ENCODE assay signal across 18 cellular contexts in the genomic region with DNA sequence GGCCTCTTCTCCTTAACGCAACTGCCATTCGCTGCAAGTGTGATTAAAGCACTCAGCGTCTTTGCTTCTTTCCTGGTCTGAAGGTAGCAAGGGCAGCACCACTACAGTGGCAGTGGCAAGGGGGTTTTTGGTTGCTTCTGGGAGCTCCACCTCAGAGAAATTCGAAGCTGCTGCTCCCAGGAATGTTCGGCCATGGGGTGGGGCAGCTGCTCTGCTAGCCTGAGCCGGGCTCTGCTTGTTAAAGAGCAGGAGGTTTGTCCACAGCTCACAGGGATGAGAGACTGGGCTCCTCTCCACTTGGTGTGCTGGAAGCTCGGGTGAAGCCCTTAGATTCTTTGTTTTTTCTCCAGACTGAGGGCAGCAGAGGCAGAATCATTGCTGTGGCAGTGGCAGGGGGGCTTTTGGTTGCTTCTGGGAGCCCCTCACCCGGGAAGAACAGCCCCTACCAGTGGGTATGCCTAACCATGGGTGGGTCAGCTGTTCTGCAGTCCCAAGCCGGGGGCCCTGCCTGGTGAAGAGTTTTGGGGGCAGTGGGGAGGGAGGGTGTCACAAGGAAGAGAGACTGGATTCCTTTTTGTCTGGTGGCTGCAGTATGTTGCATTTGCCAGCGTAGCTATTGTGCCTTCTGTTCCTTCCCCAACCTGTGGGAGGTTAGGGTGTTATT.
DNase-seq lines count a peak whose midpoint lies in the region; ATAC-seq and TF ChIP-seq lines count a peak whose summit lies in the region.
"Had no signal": no experiment of that assay in that cellular context is flagged by ENCODE, and none has a peak within 500 bp of the region (broad histone marks: within the 10 kb centered on the region; RNA-seq: fewer than 3 reads in every experiment).

No MANE protein-coding gene starts in this region.

- no peaks in the 10 kb centered on the region for H3K4me1 ChIP-seq in naive thymus-derived CD4-positive, alpha-beta T cell (ENCODE audit: control insufficient read depth in 2 of 2, insufficient read depth in 2 of 2, low read length in 2 of 2)
- H3K4me1 ChIP-seq: body of pancreas, pancreas, Peyer's patch, vagina had no signal

- intact Hi-C loops in activated T-helper 2 cell treated with anti-CD3 and anti-CD28 coated beads, Interferon-gamma antibody, Interleukin-2, Interleukin-4, amounts not matched to agents 10 μg/mL and 5 μg/mL and 100 μg/mL, durations not matched to agents 14 hours and 24 hours and 36 hours (cut with micrococcal nuclease): no loop called here
- intact Hi-C loops in left cardiac atrium (cut with DNase I): no loop called here
- intact Hi-C loops in naive thymus-derived CD4-positive, alpha-beta T cell (cut with micrococcal nuclease): no loop called here

- H3K27ac Mint-ChIP-seq in activated T-helper 2 cell treated with anti-CD3 and anti-CD28 coated beads, Interferon-gamma antibody, Interleukin-2, Interleukin-4, amounts not matched to agents 10 μg/mL and 5 μg/mL and 100 μg/mL, durations not matched to agents 14 hours and 24 hours and 36 hours: peak overlapping the region; percentile 7
- H3K27ac Mint-ChIP-seq in naive thymus-derived CD4-positive, alpha-beta T cell: no peak overlapping the region
- no peak overlapping the region for H3K27ac Mint-ChIP-seq in effector memory CD8-positive, alpha-beta T cell

- peak; percentile 76 to 92 for ATAC-seq in left cardiac atrium
- peak; percentile 11 for ATAC-seq in omental fat pad (ENCODE audit: low FRiP score)
- no peak for ATAC-seq in GM21526 (IDR thresholded peaks at IDR 0.05; ENCODE audit: low FRiP score, unreplicated experiment)
- no peak for ATAC-seq in HG02852 (IDR thresholded peaks at IDR 0.05; ENCODE audit: unreplicated experiment)
- ATAC-seq in naive thymus-derived CD4-positive, alpha-beta T cell: no peak
- ATAC-seq in effector memory CD8-positive, alpha-beta T cell (replicated peaks): no peak
- ATAC-seq: body of pancreas had no signal

- H3K36me3 ChIP-seq in naive thymus-derived CD4-positive, alpha-beta T cell (ENCODE audit: control insufficient read depth in 2 of 3, insufficient read depth in 3 of 3, low read length in 3 of 3): no peaks in the 10 kb centered on the region
- H3K36me3 ChIP-seq: pancreas, Peyer's patch, vagina had no signal

- POLR2A ChIA-PET in naive thymus-derived CD4-positive, alpha-beta T cell (lab: Charles Lee): no interaction called here

- no peaks in the 10 kb centered on the region for H3K36me3 Mint-ChIP-seq in activated T-helper 2 cell treated with anti-CD3 and anti-CD28 coated beads, Interferon-gamma antibody, Interleukin-2, Interleukin-4, amounts not matched to agents 10 μg/mL and 5 μg/mL and 100 μg/mL, durations not matched to agents 14 hours and 24 hours and 36 hours (ENCODE audit: low read depth)
- no peaks in the 10 kb centered on the region for H3K36me3 Mint-ChIP-seq in naive thymus-derived CD4-positive, alpha-beta T cell
- H3K36me3 Mint-ChIP-seq in effector memory CD8-positive, alpha-beta T cell (ENCODE audit: insufficient read depth): no peaks in the 10 kb centered on the region

- H3K9me3 ChIP-seq in naive thymus-derived CD4-positive, alpha-beta T cell (ENCODE audit: control insufficient read depth in 2 of 3, low read length in 3 of 3): no peaks in the 10 kb centered on the region
- H3K9me3 ChIP-seq: body of pancreas, pancreas, Peyer's patch, vagina had no signal

- H3K4me1 Mint-ChIP-seq in activated T-helper 2 cell treated with anti-CD3 and anti-CD28 coated beads, Interferon-gamma antibody, Interleukin-2, Interleukin-4, amounts not matched to agents 10 μg/mL and 5 μg/mL and 100 μg/mL, durations not matched to agents 14 hours and 24 hours and 36 hours (ENCODE audit: low read depth): peaks cover 17% of the 10 kb centered on the region
- no peaks in the 10 kb centered on the region for H3K4me1 Mint-ChIP-seq in naive thymus-derived CD4-positive, alpha-beta T cell
- peaks cover 0 to 2% of the 10 kb centered on the region in 2 donors for H3K4me1 Mint-ChIP-seq in effector memory CD8-positive, alpha-beta T cell (ENCODE audit: low read depth in 2 of 2)

- DNase-seq in ELF-1 (ENCODE audit: low read depth, low spot score): peak; percentile 48
- no peak for DNase-seq in activated T-helper 2 cell treated with anti-CD3 and anti-CD28 coated beads, Interferon-gamma antibody, Interleukin-2, Interleukin-4, amounts not matched to agents 10 μg/mL and 5 μg/mL and 100 μg/mL, durations not matched to agents 14 hours and 24 hours and 36 hours (ENCODE audit: low spot score)
- DNase-seq in left cardiac atrium: peak; percentile 34
- DNase-seq in omental fat pad (ENCODE audit: low spot score): no peak
- no peak for DNase-seq in naive thymus-derived CD4-positive, alpha-beta T cell
- DNase-seq in effector memory CD8-positive, alpha-beta T cell: no peak
- DNase-seq: activated CD4-positive, alpha-beta T cell treated with anti-CD3 and anti-CD28 coated beads for 4 hours; activated T-cell treated with anti-CD3 and anti-CD28 coated beads, Interleukin-2, amount 50 U/mL, for 48 hours; body of pancreas; DMS 273 treated with DMSO at 0.1 percent for 48 hours; NCI-H1105; NCI-H524; Peyer's patch had no signal

- no peak overlapping the region for H3K4me3 ChIP-seq in naive thymus-derived CD4-positive, alpha-beta T cell (ENCODE audit: low read length)
- H3K4me3 ChIP-seq: body of pancreas, lung, pancreas, Peyer's patch, vagina had no signal

- H3K4me3 Mint-ChIP-seq in activated T-helper 2 cell treated with anti-CD3 and anti-CD28 coated beads, Interferon-gamma antibody, Interleukin-2, Interleukin-4, amounts not matched to agents 10 μg/mL and 5 μg/mL and 100 μg/mL, durations not matched to agents 14 hours and 24 hours and 36 hours (ENCODE audit: low read depth): no peak overlapping the region
- no peak overlapping the region for H3K4me3 Mint-ChIP-seq in naive thymus-derived CD4-positive, alpha-beta T cell
- no peak overlapping the region for H3K4me3 Mint-ChIP-seq in effector memory CD8-positive, alpha-beta T cell

- peaks cover 9% of the 10 kb centered on the region for H3K9me3 Mint-ChIP-seq in activated T-helper 2 cell treated with anti-CD3 and anti-CD28 coated beads, Interferon-gamma antibody, Interleukin-2, Interleukin-4, amounts not matched to agents 10 μg/mL and 5 μg/mL and 100 μg/mL, durations not matched to agents 14 hours and 24 hours and 36 hours
- peaks cover 0 to 17% (median 9%) of the 10 kb centered on the region in 11 donors for H3K9me3 Mint-ChIP-seq in naive thymus-derived CD4-positive, alpha-beta T cell
- no peaks in the 10 kb centered on the region for H3K9me3 Mint-ChIP-seq in effector memory CD8-positive, alpha-beta T cell

- H3K27me3 ChIP-seq in naive thymus-derived CD4-positive, alpha-beta T cell (ENCODE audit: control insufficient read depth in 2 of 2, insufficient read depth in 2 of 2, low read length in 2 of 2): no peaks in the 10 kb centered on the region
- H3K27me3 ChIP-seq: body of pancreas, pancreas, Peyer's patch, vagina had no signal

- H3K27me3 Mint-ChIP-seq in activated T-helper 2 cell treated with anti-CD3 and anti-CD28 coated beads, Interferon-gamma antibody, Interleukin-2, Interleukin-4, amounts not matched to agents 10 μg/mL and 5 μg/mL and 100 μg/mL, durations not matched to agents 14 hours and 24 hours and 36 hours (ENCODE audit: low read depth): no peaks in the 10 kb centered on the region
- peaks cover 0 to 11% (median 6%) of the 10 kb centered on the region in 5 donors for H3K27me3 Mint-ChIP-seq in naive thymus-derived CD4-positive, alpha-beta T cell
- H3K27me3 Mint-ChIP-seq in effector memory CD8-positive, alpha-beta T cell: peaks cover 38 to 39% of the 10 kb centered on the region in 2 donors

- CTCF ChIA-PET in naive thymus-derived CD4-positive, alpha-beta T cell (lab: Charles Lee): no interaction called here

- TF ChIP-seq CTCF in omental fat pad (IDR thresholded peaks at IDR 0.05): no peak

- no peak overlapping the region for H3K27ac ChIP-seq in naive thymus-derived CD4-positive, alpha-beta T cell (ENCODE audit: low read depth, low read length)
- H3K27ac ChIP-seq: body of pancreas, pancreas, Peyer's patch, vagina had no signal

Comparison
In these comparisons a context has a peak if more than half of its experiments do, and no peak if none do; other contexts are left out.
1. DNase-seq: peak in ELF-1 (single experiment) and left cardiac atrium (single experiment); none in activated T-helper 2 cell treated with anti-CD3 and anti-CD28 coated beads, Interferon-gamma antibody, Interleukin-2, Interleukin-4, amounts not matched to agents 10 μg/mL and 5 μg/mL and 100 μg/mL, durations not matched to agents 14 hours and 24 hours and 36 hours (single experiment), omental fat pad (single experiment), naive thymus-derived CD4-positive, alpha-beta T cell (0 of 9) and effector memory CD8-positive, alpha-beta T cell (0 of 3).
2. ATAC-seq: peak in left cardiac atrium (2 of 2) and omental fat pad (single experiment); none in GM21526 (single experiment), HG02852 (single experiment), naive thymus-derived CD4-positive, alpha-beta T cell (single experiment) and effector memory CD8-positive, alpha-beta T cell (single experiment).